1 cellular context compared by ENCODE assay signal in the genomic region with DNA sequence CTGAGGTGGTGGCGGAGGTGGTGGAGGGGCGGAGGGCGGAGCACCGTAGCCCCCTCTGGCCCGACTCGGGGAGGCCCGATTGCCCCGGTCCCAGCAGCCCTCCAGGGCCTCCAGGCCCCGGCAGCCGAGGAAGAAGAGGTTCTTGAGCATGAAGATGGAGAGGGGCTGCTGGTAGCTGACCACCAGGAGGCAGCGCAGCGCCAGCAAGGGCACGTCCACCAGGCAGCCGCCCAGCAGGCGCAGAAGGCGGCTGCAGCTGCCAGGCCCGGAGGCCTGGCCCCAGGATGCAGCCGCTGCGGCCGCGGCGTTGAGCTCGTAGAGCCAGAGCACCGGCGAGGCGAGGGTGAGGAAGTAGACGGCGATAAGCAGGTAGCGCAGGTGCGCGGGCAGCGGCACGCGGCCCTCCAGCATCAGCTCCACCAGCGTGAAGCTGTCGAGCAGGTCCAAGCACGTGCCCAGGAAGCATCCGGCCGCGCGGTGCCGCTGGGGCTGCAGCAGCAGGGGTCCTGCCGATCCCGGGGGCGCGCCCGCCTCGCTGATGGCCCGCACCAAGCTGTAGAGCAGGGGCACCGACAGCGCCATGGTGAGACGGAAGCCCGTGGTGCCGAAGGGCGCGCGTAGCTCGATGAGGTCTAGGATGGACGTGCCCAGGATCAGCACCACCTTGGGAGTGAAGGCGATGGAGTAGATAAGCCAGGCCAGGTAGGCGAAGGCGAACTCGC.
TF ChIP-seq lines count a peak whose summit lies in the region.

No MANE protein-coding gene starts in this region.

TF ChIP-seq in WTC11, 78 proteins besides CTCF, POLR2A, EP300 and RAD21 (continued from another document and continues in another):
- TF ChIP-seq PRDM15 (CRISPR knock-in tag; IDR thresholded peaks at IDR 0.05) (peak; percentile 49; the same call in 1 of the 2 replicates), KAT7 (CRISPR knock-in tag; IDR thresholded peaks at IDR 0.05; ENCODE audit: borderline replicate concordance) (0 out of 2 replicates have a peak, but pooled peaks have one; percentile 12), GABPB1 (CRISPR knock-in tag; IDR thresholded peaks at IDR 0.05) (no peak), SOX15 (CRISPR knock-in tag; IDR thresholded peaks at IDR 0.05) (no peak), ESRRA (CRISPR knock-in tag; IDR thresholded peaks at IDR 0.05; ENCODE audit: borderline replicate concordance) (no peak), JUN (CRISPR knock-in tag; IDR thresholded peaks at IDR 0.05) (peak; percentile 89; the same call in 1 of the 2 replicates), GRHL2 (CRISPR knock-in tag; IDR thresholded peaks at IDR 0.05; ENCODE audit: insufficient replicate concordance, severe bottlenecking) (no peak), AR (CRISPR knock-in tag; IDR thresholded peaks at IDR 0.05) (no peak), ZBTB43 (CRISPR knock-in tag; IDR thresholded peaks at IDR 0.05) (0 out of 2 replicates have a peak, but pooled peaks have one; percentile 70), MXD4 (CRISPR knock-in tag; IDR thresholded peaks at IDR 0.05; ENCODE audit: borderline replicate concordance) (no peak), ARID4B (CRISPR knock-in tag; IDR thresholded peaks at IDR 0.05; ENCODE audit: borderline replicate concordance) (peak; percentile 92; the same call in 1 of the 2 replicates), SP1 (CRISPR knock-in tag; conservative IDR thresholded peaks at IDR 0.05) (no peak), TEAD4 (CRISPR knock-in tag; IDR thresholded peaks at IDR 0.05) (peak; percentile 57; the same call in 1 of the 2 replicates), ZNF423 (CRISPR knock-in tag; IDR thresholded peaks at IDR 0.05) (no peak), JAZF1 (CRISPR knock-in tag; IDR thresholded peaks at IDR 0.05) (no peak), ZSCAN18 (CRISPR knock-in tag; IDR thresholded peaks at IDR 0.05) (no peak)
- TF ChIP-seq, protein P1, sequence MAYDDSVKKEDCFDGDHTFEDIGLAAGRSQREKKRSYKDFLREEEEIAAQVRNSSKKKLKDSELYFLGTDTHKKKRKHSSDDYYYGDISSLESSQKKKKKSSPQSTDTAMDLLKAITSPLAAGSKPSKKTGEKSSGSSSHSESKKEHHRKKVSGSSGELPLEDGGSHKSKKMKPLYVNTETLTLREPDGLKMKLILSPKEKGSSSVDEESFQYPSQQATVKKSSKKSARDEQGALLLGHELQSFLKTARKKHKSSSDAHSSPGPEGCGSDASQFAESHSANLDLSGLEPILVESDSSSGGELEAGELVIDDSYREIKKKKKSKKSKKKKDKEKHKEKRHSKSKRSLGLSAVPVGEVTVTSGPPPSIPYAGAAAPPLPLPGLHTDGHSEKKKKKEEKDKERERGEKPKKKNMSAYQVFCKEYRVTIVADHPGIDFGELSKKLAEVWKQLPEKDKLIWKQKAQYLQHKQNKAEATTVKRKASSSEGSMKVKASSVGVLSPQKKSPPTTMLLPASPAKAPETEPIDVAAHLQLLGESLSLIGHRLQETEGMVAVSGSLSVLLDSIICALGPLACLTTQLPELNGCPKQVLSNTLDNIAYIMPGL (CRISPR knock-in tag; IDR thresholded peaks at IDR 0.05): 0 out of 2 replicates have a peak, but pooled peaks have one; percentile 31
- TF ChIP-seq, protein P2, sequence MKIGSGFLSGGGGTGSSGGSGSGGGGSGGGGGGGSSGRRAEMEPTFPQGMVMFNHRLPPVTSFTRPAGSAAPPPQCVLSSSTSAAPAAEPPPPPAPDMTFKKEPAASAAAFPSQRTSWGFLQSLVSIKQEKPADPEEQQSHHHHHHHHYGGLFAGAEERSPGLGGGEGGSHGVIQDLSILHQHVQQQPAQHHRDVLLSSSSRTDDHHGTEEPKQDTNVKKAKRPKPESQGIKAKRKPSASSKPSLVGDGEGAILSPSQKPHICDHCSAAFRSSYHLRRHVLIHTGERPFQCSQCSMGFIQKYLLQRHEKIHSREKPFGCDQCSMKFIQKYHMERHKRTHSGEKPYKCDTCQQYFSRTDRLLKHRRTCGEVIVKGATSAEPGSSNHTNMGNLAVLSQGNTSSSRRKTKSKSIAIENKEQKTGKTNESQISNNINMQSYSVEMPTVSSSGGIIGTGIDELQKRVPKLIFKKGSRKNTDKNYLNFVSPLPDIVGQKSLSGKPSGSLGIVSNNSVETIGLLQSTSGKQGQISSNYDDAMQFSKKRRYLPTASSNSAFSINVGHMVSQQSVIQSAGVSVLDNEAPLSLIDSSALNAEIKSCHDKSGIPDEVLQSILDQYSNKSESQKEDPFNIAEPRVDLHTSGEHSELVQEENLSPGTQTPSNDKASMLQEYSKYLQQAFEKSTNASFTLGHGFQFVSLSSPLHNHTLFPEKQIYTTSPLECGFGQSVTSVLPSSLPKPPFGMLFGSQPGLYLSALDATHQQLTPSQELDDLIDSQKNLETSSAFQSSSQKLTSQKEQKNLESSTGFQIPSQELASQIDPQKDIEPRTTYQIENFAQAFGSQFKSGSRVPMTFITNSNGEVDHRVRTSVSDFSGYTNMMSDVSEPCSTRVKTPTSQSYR (CRISPR knock-in tag; IDR thresholded peaks at IDR 0.05): no peak
- TF ChIP-seq, protein P3, sequence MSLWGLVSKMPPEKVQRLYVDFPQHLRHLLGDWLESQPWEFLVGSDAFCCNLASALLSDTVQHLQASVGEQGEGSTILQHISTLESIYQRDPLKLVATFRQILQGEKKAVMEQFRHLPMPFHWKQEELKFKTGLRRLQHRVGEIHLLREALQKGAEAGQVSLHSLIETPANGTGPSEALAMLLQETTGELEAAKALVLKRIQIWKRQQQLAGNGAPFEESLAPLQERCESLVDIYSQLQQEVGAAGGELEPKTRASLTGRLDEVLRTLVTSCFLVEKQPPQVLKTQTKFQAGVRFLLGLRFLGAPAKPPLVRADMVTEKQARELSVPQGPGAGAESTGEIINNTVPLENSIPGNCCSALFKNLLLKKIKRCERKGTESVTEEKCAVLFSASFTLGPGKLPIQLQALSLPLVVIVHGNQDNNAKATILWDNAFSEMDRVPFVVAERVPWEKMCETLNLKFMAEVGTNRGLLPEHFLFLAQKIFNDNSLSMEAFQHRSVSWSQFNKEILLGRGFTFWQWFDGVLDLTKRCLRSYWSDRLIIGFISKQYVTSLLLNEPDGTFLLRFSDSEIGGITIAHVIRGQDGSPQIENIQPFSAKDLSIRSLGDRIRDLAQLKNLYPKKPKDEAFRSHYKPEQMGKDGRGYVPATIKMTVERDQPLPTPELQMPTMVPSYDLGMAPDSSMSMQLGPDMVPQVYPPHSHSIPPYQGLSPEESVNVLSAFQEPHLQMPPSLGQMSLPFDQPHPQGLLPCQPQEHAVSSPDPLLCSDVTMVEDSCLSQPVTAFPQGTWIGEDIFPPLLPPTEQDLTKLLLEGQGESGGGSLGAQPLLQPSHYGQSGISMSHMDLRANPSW (CRISPR knock-in tag; conservative IDR thresholded peaks at IDR 0.05; ENCODE audit: low read depth): no peak
- TF ChIP-seq, protein P4, sequence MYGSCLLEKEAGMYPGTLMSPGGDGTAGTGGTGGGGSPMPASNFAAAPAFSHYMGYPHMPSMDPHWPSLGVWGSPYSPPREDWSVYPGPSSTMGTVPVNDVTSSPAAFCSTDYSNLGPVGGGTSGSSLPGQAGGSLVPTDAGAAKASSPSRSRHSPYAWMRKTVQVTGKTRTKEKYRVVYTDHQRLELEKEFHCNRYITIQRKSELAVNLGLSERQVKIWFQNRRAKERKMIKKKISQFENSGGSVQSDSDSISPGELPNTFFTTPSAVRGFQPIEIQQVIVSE (CRISPR knock-in tag; IDR thresholded peaks at IDR 0.05; ENCODE audit: borderline replicate concordance): no peak
